ENCODE assay signal across 8 cellular contexts in the genomic region with DNA sequence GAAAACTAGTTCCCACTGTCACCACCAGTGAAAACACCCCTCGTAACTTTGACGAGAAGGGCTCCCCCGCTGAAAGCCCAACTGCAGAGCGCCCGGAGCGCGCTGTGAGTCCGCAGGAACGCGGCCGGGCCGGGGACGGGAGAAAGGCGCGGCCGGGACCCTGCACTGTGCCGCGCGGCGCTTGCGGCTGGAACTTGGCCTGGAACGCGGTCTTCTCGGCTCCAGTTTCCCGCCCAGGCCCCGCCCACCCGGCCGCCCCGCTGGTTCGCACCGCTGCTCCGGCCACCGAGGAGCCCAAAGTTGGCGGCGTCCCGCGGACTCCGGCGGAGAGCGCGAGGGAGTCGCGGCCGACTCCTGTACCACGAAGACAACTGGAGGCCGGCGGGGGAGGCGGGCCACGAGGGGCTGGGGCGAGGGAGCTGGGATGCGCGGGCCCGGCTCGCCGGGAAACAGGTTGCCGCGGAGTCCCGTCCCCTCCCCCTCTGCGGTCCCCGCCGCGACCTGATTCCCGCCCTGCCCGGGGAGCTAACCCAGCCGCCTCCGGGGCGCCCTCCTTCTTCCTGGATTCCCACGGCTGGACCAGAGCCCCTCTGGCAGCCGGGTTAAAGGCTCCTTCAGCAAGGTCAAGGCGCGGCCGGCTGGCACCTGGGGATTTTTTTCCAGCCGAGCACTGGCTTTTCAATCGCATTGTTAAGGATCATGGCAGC. TPM values are rescaled to one million over a fixed set of nuclear protein-coding genes. Genes with fewer than 3 reads are reported as not detected.
DNase-seq lines count a peak whose midpoint lies in the region; ATAC-seq lines count a peak whose summit lies in the region.

No MANE protein-coding gene starts in this region.

- H3K4me2 ChIP-seq in BLaER1: peak overlapping the region; percentile 93
- peak overlapping the region; percentile 97 for H3K4me2 ChIP-seq in skeletal muscle satellite cell (ENCODE audit: low read length)

- H3K27ac ChIP-seq in BLaER1: peak overlapping the region; percentile 37; the same call in 1 of the 2 replicates
- H3K27ac ChIP-seq in HUES48 (ENCODE audit: low read depth, low read length): peak overlapping the region; percentile 65

- peaks cover 73% of the 10 kb centered on the region for H4K20me1 ChIP-seq in BLaER1

- H3K27me3 ChIP-seq in BLaER1: peaks cover 84% of the 10 kb centered on the region
- H3K27me3 ChIP-seq in HUES48 (ENCODE audit: control insufficient read depth, insufficient read depth, low read length): peaks cover 96% of the 10 kb centered on the region
- H3K27me3 ChIP-seq in adipocyte (replicated peaks; ENCODE audit: control insufficient read depth, insufficient read depth, low read length): no peaks in the 10 kb centered on the region
- H3K27me3 ChIP-seq in skeletal muscle satellite cell (ENCODE audit: control insufficient read depth, insufficient read depth, low read length): no peaks in the 10 kb centered on the region

- DNase-seq in adipocyte (ENCODE audit: low read depth): peak; percentile 69
- no peak for DNase-seq in middle frontal gyrus (ENCODE audit: extremely low spot score, low spot score)

- H3K9me3 ChIP-seq in BLaER1: no peaks in the 10 kb centered on the region
- no peaks in the 10 kb centered on the region for H3K9me3 ChIP-seq in HUES48 (ENCODE audit: control insufficient read depth, insufficient read depth, low read length)
- H3K9me3 ChIP-seq in adipocyte (ENCODE audit: control insufficient read depth, low read length): no peaks in the 10 kb centered on the region
- H3K9me3 ChIP-seq in skeletal muscle satellite cell (replicated peaks; ENCODE audit: low read length): no peaks in the 10 kb centered on the region

- peaks cover 39% of the 10 kb centered on the region for H3K4me1 ChIP-seq in BLaER1
- peaks cover 43% of the 10 kb centered on the region for H3K4me1 ChIP-seq in HUES48 (ENCODE audit: control insufficient read depth, insufficient read depth, low read length)
- peaks cover 51% of the 10 kb centered on the region for H3K4me1 ChIP-seq in adipocyte (ENCODE audit: control insufficient read depth, insufficient read depth, low read length)
- peaks cover 36% of the 10 kb centered on the region for H3K4me1 ChIP-seq in skeletal muscle satellite cell (ENCODE audit: control insufficient read depth, insufficient read depth, low read length)

- ATAC-seq in HG03378 (IDR thresholded peaks at IDR 0.05; ENCODE audit: unreplicated experiment) (no peak), GM18858 (IDR thresholded peaks at IDR 0.05; ENCODE audit: unreplicated experiment) (no peak)

- no peaks in the 10 kb centered on the region for H3K36me3 ChIP-seq in BLaER1
- no peaks in the 10 kb centered on the region for H3K36me3 ChIP-seq in HUES48 (ENCODE audit: control insufficient read depth, insufficient read depth, low read length)
- H3K36me3 ChIP-seq in adipocyte (ENCODE audit: control insufficient read depth, insufficient read depth, low read length, severe bottlenecking): no peaks in the 10 kb centered on the region
- H3K36me3 ChIP-seq in skeletal muscle satellite cell (ENCODE audit: insufficient read depth, low read length): no peaks in the 10 kb centered on the region

- H3K9ac ChIP-seq in BLaER1: peak overlapping the region; percentile 84
- H3K9ac ChIP-seq in HUES48 (ENCODE audit: low read depth, low read length): no peak overlapping the region
- H3K9ac ChIP-seq in adipocyte (ENCODE audit: low read length): peak overlapping the region; percentile 87
- peak overlapping the region; percentile 56 for H3K9ac ChIP-seq in skeletal muscle satellite cell (ENCODE audit: low read depth, low read length)

- H3K4me3 ChIP-seq in BLaER1: peak overlapping the region; percentile 89
- peak overlapping the region; percentile 86 for H3K4me3 ChIP-seq in HUES48 (ENCODE audit: low read depth, low read length)
- peak overlapping the region; percentile 88 for H3K4me3 ChIP-seq in adipocyte (ENCODE audit: low read length)
- peak overlapping the region; percentile 38 for H3K4me3 ChIP-seq in iPS-11a (ENCODE audit: low read depth, low read length)
- peak overlapping the region; percentile 74 for H3K4me3 ChIP-seq in skeletal muscle satellite cell (ENCODE audit: low read length)

RNA-seq across cellular contexts. Expression of a gene that starts 3.4 kb away (rescaled TPM):
- total RNA-seq in skeletal muscle satellite cell (2012; rRNA removed): 5.6 and 15.7 TPM in 2 replicates

Comparison
In these comparisons a context has a peak if more than half of its experiments do, and no peak if none do; other contexts are left out.
1. H3K4me3 ChIP-seq: peak in every context shown above with its lines; median percentile 89 in BLaER1; 88 in adipocyte; 86 in HUES48; 74 in skeletal muscle satellite cell; 38 in iPS-11a.